Comparison of ENCODE assay signal across 10 cellular contexts in genomic region chr5:115033861-115034260, GRCh38.
DNase-seq lines count a peak whose midpoint lies in the region; TF ChIP-seq lines count a peak whose summit lies in the region.
"Had no signal": no experiment of that assay in that cellular context is flagged by ENCODE, and none has a peak within 500 bp of the region (broad histone marks: within the 10 kb centered on the region; RNA-seq: fewer than 3 reads in every experiment).

No MANE protein-coding gene starts in this region.

- H3K4me3 ChIP-seq in SK-N-SH (ENCODE audit: low read depth in 2 of 2, low read length in 1 of 2) (no peak overlapping the region), ovary (no peak overlapping the region), tibial artery (no peak overlapping the region)

- no peaks in the 10 kb centered on the region for H3K9me2 ChIP-seq in SK-N-SH

- H3K4me2 ChIP-seq in SK-N-SH, result no peak overlapping the region

- H4K20me1 ChIP-seq in SK-N-SH (ENCODE audit: insufficient read depth), result no peaks in the 10 kb centered on the region

- H3K4me1 ChIP-seq in SK-N-SH (ENCODE audit: control insufficient read depth in 1 of 2, insufficient read depth in 2 of 2, low read depth in 1 of 2, low read length in 1 of 2) (no peaks in the 10 kb centered on the region), ovary (ENCODE audit: insufficient read depth) (no peaks in the 10 kb centered on the region), tibial artery (no peaks in the 10 kb centered on the region)

- POLR2A ChIA-PET in GM10248 (lab: Yijun Ruan, JAX) (no interaction called here), SK-N-SH (lab: Yijun Ruan, JAX) (no interaction called here)

- TF ChIP-seq RAD21 in SK-N-SH (IDR thresholded peaks at IDR 0.05; ENCODE audit: low read length), result peak; percentile 44

- H3K27me3 ChIP-seq in SK-N-SH (ENCODE audit: insufficient read depth) (no peaks in the 10 kb centered on the region), ovary (no peaks in the 10 kb centered on the region), tibial artery (no peaks in the 10 kb centered on the region)

- no peak for TF ChIP-seq EP300 in SK-N-SH (IDR thresholded peaks at IDR 0.05; ENCODE audit: borderline replicate concordance in 1 of 2, low read depth in 1 of 2, low read length in 1 of 2)
- TF ChIP-seq EP300 in ovary (IDR thresholded peaks at IDR 0.05), result no peak

- 30% methylated on average over 4 of the region's 4 CpGs for WGBS in SK-N-SH (ENCODE audit: low lambda C conversion rate)
- 51 to 54% (median 52%) methylated on average over 4 of the region's 4 CpGs for WGBS in ovary, 3 donors

- H2AFZ ChIP-seq in SK-N-SH (ENCODE audit: low read depth), result no peak overlapping the region

- H3F3A ChIP-seq in SK-N-SH (replicated peaks; ENCODE audit: insufficient read depth), result no peaks in the 10 kb centered on the region

- no peaks in the 10 kb centered on the region for H3K79me2 ChIP-seq in SK-N-SH (ENCODE audit: insufficient read depth)

- no peak for TF ChIP-seq POLR2A in ovary (IDR thresholded peaks at IDR 0.05)

- TF ChIP-seq CTCF in GM10248 (IDR thresholded peaks at IDR 0.05; ENCODE audit: control extremely low read depth, extremely low read depth, low read depth, missing control alignments) (peak; percentile 42), SK-N-SH (IDR thresholded peaks at IDR 0.05) (peak; percentile 54), ovary (IDR thresholded peaks at IDR 0.05) (no peak), tibial artery (IDR thresholded peaks at IDR 0.05) (no peak)

- H3K27ac ChIP-seq in SK-N-SH (ENCODE audit: low read depth in 2 of 2, low read length in 1 of 2), result no peak overlapping the region
- no peak overlapping the region for H3K27ac ChIP-seq in ovary
- no peak overlapping the region for H3K27ac ChIP-seq in tibial artery

- intact Hi-C loops in ovary (cut with DNase I) (no loop called here), tibial artery (cut with DNase I; ENCODE audit: low total_unique reads) (no loop called here)

- CTCF ChIA-PET in GM10248 (lab: Yijun Ruan, JAX), result interaction anchor here (1.0 to 1.1 kb wide), 4 partner anchors 9 to 197 kb away, joined by 3 read pairs; no protein-coding TSS in a partner anchor
- CTCF ChIA-PET in SK-N-SH (lab: Yijun Ruan, JAX), result interaction anchor here (1.6 kb wide), 1 partner anchor 9 kb away, joined by 5 read pairs; no protein-coding TSS in a partner anchor

- H3K9me3 ChIP-seq in SK-N-SH, result no peaks in the 10 kb centered on the region
- H3K9me3 ChIP-seq in ovary, result no peaks in the 10 kb centered on the region
- peaks cover 0 to 4% (median 0%) of the 10 kb centered on the region in 3 donors for H3K9me3 ChIP-seq in tibial artery

- no peak overlapping the region for H3K9ac ChIP-seq in SK-N-SH

- DNase-seq in GM10248 (ENCODE audit: extremely low spot score) (no peak), HT1080 (ENCODE audit: low read depth) (peak; percentile 54), SK-N-SH (no peak), myocyte (ENCODE audit: low read depth) (peak; percentile 4), ovary (no peak), tibial artery (no peak), DMS79 (lab: John Stamatoyannopoulos, UW) (no peak), T1000 (lab: John Stamatoyannopoulos, UW) (no peak)
- DNase-seq: activated T-cell treated with anti-CD3 and anti-CD28 coated beads, Interleukin-2, amount 50 U/mL, for 72 hours; naive thymus-derived CD8-positive, alpha-beta T cell had no signal

- H3K36me3 ChIP-seq in SK-N-SH (replicated peaks in 1 of 2; ENCODE audit: control insufficient read depth in 1 of 2, insufficient read depth in 2 of 2, low read length in 1 of 2) (no peaks in the 10 kb centered on the region), ovary (no peaks in the 10 kb centered on the region), tibial artery (no peaks in the 10 kb centered on the region)

TF ChIP-seq in SK-N-SH, 30 proteins besides CTCF, POLR2A, EP300 and RAD21:
- no peak for TF ChIP-seq FOXM1 (IDR thresholded peaks at IDR 0.05; ENCODE audit: low read depth)
- TF ChIP-seq MXI1 (IDR thresholded peaks at IDR 0.05; ENCODE audit: low read depth, low read length), result no peak
- no peak for TF ChIP-seq EZH2phosphoT487 (IDR thresholded peaks at IDR 0.05; ENCODE audit: borderline replicate concordance, low read depth)
- TF ChIP-seq, protein P1, sequence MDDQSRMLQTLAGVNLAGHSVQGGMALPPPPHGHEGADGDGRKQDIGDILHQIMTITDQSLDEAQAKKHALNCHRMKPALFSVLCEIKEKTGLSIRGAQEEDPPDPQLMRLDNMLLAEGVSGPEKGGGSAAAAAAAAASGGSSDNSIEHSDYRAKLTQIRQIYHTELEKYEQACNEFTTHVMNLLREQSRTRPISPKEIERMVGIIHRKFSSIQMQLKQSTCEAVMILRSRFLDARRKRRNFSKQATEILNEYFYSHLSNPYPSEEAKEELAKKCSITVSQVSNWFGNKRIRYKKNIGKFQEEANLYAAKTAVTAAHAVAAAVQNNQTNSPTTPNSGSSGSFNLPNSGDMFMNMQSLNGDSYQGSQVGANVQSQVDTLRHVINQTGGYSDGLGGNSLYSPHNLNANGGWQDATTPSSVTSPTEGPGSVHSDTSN (IDR thresholded peaks at IDR 0.05), result no peak
- TF ChIP-seq RXRA (IDR thresholded peaks at IDR 0.05; ENCODE audit: borderline replicate concordance, low read depth), result no peak
- TF ChIP-seq RCOR1 (IDR thresholded peaks at IDR 0.05; ENCODE audit: low read length), result no peak
- TF ChIP-seq YY1 (IDR thresholded peaks at IDR 0.05; ENCODE audit: low read depth), result no peak
- TF ChIP-seq, protein P2, sequence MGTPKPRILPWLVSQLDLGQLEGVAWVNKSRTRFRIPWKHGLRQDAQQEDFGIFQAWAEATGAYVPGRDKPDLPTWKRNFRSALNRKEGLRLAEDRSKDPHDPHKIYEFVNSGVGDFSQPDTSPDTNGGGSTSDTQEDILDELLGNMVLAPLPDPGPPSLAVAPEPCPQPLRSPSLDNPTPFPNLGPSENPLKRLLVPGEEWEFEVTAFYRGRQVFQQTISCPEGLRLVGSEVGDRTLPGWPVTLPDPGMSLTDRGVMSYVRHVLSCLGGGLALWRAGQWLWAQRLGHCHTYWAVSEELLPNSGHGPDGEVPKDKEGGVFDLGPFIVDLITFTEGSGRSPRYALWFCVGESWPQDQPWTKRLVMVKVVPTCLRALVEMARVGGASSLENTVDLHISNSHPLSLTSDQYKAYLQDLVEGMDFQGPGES (IDR thresholded peaks at IDR 0.05; ENCODE audit: low read depth, low read length), result no peak
- no peak for TF ChIP-seq NRF1 (IDR thresholded peaks at IDR 0.05; ENCODE audit: low read depth, low read length)
- no peak for TF ChIP-seq TEAD4 (IDR thresholded peaks at IDR 0.05; ENCODE audit: borderline replicate concordance, insufficient read depth)
- no peak for TF ChIP-seq FOXJ3 (CRISPR knock-in tag; IDR thresholded peaks at IDR 0.05)
- no peak for TF ChIP-seq POLR2AphosphoS5 (IDR thresholded peaks at IDR 0.05; ENCODE audit: low read depth, low read length)
- TF ChIP-seq JUND (IDR thresholded peaks at IDR 0.05), result no peak
- no peak for TF ChIP-seq ELF1 (IDR thresholded peaks at IDR 0.05)
TF ChIP-seq in SK-N-SH: peak in this region for 0.

Comparison
In these comparisons a context has a peak if more than half of its experiments do, and no peak if none do; other contexts are left out.
1. DNase-seq: peak in HT1080 (single experiment) and myocyte (single experiment); none in GM10248 (single experiment), SK-N-SH (single experiment), ovary (0 of 5), tibial artery (0 of 2), DMS79 (single experiment) and T1000 (single experiment).
2. CTCF ChIP-seq: peak in GM10248 (single experiment) and SK-N-SH (single experiment); none in ovary (0 of 3) and tibial artery (0 of 2).